22 cellular contexts compared by ENCODE assay signal in the genomic region with DNA sequence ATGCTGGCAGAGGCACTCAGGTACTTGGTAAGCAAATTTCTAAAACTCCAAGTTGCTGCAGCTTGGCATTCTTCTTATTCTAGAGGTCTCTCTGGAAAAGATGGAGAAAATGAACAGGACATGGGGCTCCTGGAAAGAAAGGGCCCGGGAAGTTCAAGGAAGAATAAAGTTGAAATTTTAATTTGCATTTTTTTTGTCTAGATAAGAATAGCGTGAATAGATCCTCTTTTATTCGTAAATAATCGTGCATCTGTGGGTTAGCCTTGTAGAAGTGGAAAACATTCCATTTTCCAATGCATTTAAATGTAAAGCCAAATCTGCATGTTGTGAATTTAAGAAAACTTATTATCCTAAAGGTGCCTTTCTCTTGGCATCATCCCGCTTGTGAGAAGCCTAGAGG.
A peak's percentile ranks its signal among the peaks of the same experiment; 100 is the strongest.
DNase-seq lines count a peak whose midpoint lies in the region; ATAC-seq and TF ChIP-seq lines count a peak whose summit lies in the region.
"Had no signal": no experiment of that assay in that cellular context is flagged by ENCODE, and none has a peak within 500 bp of the region (broad histone marks: within the 10 kb centered on the region; RNA-seq: fewer than 3 reads in every experiment).

No MANE protein-coding gene starts in this region.

- ATAC-seq in Panc1 (no peak), HG02840 (IDR thresholded peaks at IDR 0.05; ENCODE audit: low FRiP score, unreplicated experiment) (no peak)
- ATAC-seq: A549, GM12878 had no signal

- peaks cover 21% of the 10 kb centered on the region for H3K4me1 Mint-ChIP-seq in nephron progenitor cell
- H3K4me1 Mint-ChIP-seq: CD8-positive, alpha-beta memory T cell had no signal

- DNase-seq in H7 (peak; percentile 38), Panc1 (ENCODE audit: low read depth, low spot score) (no peak), nephron progenitor cell (no peak), NK-92 (lab: John Stamatoyannopoulos, UW; ENCODE audit: unreplicated experiment) (no peak), activated gamma-delta T cell (lab: John Stamatoyannopoulos, UW) (no peak)
- DNase-seq: 8988T; ACHN; AML-193; BE2C; CD4-positive, alpha-beta T cell; CD8-positive, alpha-beta memory T cell; DMS 273 treated with DMSO at 0.1 percent for 48 hours; DMS79; EL; GDM1; HCEC 1CT had no signal

- POLR2A ChIA-PET in Panc1 (lab: Charles Lee): no interaction called here

- peak overlapping the region; percentile 63 for H3K27ac Mint-ChIP-seq in nephron progenitor cell
- H3K27ac Mint-ChIP-seq: CD4-positive, alpha-beta T cell had no signal

- CTCF ChIA-PET in Panc1 (lab: Charles Lee): no interaction called here

- BruUV-seq in Panc1 (replicated peaks; lab: Mats Ljungman, UMichigan): TSS peak; percentile 58

- no peak overlapping the region for H3K9ac ChIP-seq in HUES48 (ENCODE audit: low read depth, low read length)

- no peak overlapping the region for H3K4me3 Mint-ChIP-seq in nephron progenitor cell
- H3K4me3 Mint-ChIP-seq: CD14-positive monocyte; CD4-positive, alpha-beta T cell; CD8-positive, alpha-beta memory T cell had no signal

- peaks cover 5% of the 10 kb centered on the region for H3K9me3 Mint-ChIP-seq in nephron progenitor cell
- H3K9me3 Mint-ChIP-seq: CD4-positive, alpha-beta T cell had no signal

- in situ Hi-C loops in Panc1 (cut with HindIII; ENCODE audit: low pct_unique_long_range_greater_than_20kb, low sequenced_read_pairs): no loop called here

- H3K4me1 ChIP-seq in HUES48 (ENCODE audit: control insufficient read depth, insufficient read depth, low read length) (peaks cover 21% of the 10 kb centered on the region), Panc1 (ENCODE audit: control insufficient read depth, insufficient read depth, low read length) (no peaks in the 10 kb centered on the region)
- H3K4me1 ChIP-seq: BE2C had no signal

- intact Hi-C loops in Panc1 (cut with micrococcal nuclease; ENCODE audit: unreplicated experiment): no loop called here

- peaks cover 19% of the 10 kb centered on the region for H3K36me3 Mint-ChIP-seq in nephron progenitor cell (ENCODE audit: low read depth)
- H3K36me3 Mint-ChIP-seq: CD14-positive monocyte had no signal

- no peaks in the 10 kb centered on the region for H3K36me3 ChIP-seq in H7 (replicated peaks; ENCODE audit: control insufficient read depth, insufficient read depth, low read length)
- H3K36me3 ChIP-seq in HUES48 (ENCODE audit: control insufficient read depth, insufficient read depth, low read length): no peaks in the 10 kb centered on the region
- H3K36me3 ChIP-seq in Panc1 (ENCODE audit: control insufficient read depth, insufficient read depth, low read length): no peaks in the 10 kb centered on the region
- H3K36me3 ChIP-seq: BE2C; BLaER1 treated with 17β-estradiol and CSF1 and Interleukin-3, amounts not matched to agents 10 nM and 100 nM had no signal

- H3K9me3 ChIP-seq in HUES48 (ENCODE audit: control insufficient read depth, insufficient read depth, low read length) (no peaks in the 10 kb centered on the region), Panc1 (ENCODE audit: control insufficient read depth, insufficient read depth, low read depth, low read length) (no peaks in the 10 kb centered on the region)
- H3K9me3 ChIP-seq: A549, BE2C had no signal

- TF ChIP-seq CTCF in Panc1 (IDR thresholded peaks at IDR 0.05) (no peak), nephron progenitor cell (IDR thresholded peaks at IDR 0.05) (no peak)

- peaks cover 3% of the 10 kb centered on the region; the same call in 1 of the 2 replicates for H3K27me3 ChIP-seq in H7 (ENCODE audit: control insufficient read depth, insufficient read depth, low read length)
- no peaks in the 10 kb centered on the region for H3K27me3 ChIP-seq in HUES48 (ENCODE audit: control insufficient read depth, insufficient read depth, low read length)
- H3K27me3 ChIP-seq in Panc1 (ENCODE audit: control insufficient read depth, insufficient read depth, low read length): no peaks in the 10 kb centered on the region
- H3K27me3 ChIP-seq: BE2C; BLaER1 treated with 17β-estradiol and CSF1 and Interleukin-3, amounts not matched to agents 10 nM and 100 nM had no signal

- H3K27ac ChIP-seq in HUES48 (ENCODE audit: low read depth, low read length): peak overlapping the region; percentile 39
- no peak overlapping the region for H3K27ac ChIP-seq in Panc1 (ENCODE audit: low read length)
- H3K27ac ChIP-seq: A549; BLaER1 treated with 17β-estradiol and CSF1 and Interleukin-3, amounts not matched to agents 10 nM and 100 nM had no signal

- H3K27me3 Mint-ChIP-seq in nephron progenitor cell (ENCODE audit: low read depth, poor library complexity): peaks cover 3% of the 10 kb centered on the region
- H3K27me3 Mint-ChIP-seq: CD4-positive, alpha-beta T cell had no signal

- H3K4me3 ChIP-seq in H7 (ENCODE audit: insufficient read depth, low read depth, low read length) (no peak overlapping the region), HUES48 (ENCODE audit: low read depth, low read length) (no peak overlapping the region), Panc1 (ENCODE audit: low read depth in 2 of 2, low read length in 2 of 2) (no peak overlapping the region)
- H3K4me3 ChIP-seq: A549, GM12878 had no signal
